ENCODE assay signal across 1 cellular context in genomic region chr14:92551066-92551841, GRCh38.
TF ChIP-seq lines count a peak whose summit lies in the region.

No MANE protein-coding gene starts in this region.

TF ChIP-seq in GM23338, 12 proteins besides CTCF, POLR2A, EP300 and RAD21 (continued from another document):
- TF ChIP-seq ZNF462 (CRISPR knock-in tag; IDR thresholded peaks at IDR 0.05) (no peak), CREB1 (CRISPR knock-in tag; IDR thresholded peaks at IDR 0.05; ENCODE audit: low read depth) (no peak), NANOG (IDR thresholded peaks at IDR 0.05; ENCODE audit: borderline replicate concordance) (no peak)
